ENCODE assay signal across 1 cellular context in the genomic region with DNA sequence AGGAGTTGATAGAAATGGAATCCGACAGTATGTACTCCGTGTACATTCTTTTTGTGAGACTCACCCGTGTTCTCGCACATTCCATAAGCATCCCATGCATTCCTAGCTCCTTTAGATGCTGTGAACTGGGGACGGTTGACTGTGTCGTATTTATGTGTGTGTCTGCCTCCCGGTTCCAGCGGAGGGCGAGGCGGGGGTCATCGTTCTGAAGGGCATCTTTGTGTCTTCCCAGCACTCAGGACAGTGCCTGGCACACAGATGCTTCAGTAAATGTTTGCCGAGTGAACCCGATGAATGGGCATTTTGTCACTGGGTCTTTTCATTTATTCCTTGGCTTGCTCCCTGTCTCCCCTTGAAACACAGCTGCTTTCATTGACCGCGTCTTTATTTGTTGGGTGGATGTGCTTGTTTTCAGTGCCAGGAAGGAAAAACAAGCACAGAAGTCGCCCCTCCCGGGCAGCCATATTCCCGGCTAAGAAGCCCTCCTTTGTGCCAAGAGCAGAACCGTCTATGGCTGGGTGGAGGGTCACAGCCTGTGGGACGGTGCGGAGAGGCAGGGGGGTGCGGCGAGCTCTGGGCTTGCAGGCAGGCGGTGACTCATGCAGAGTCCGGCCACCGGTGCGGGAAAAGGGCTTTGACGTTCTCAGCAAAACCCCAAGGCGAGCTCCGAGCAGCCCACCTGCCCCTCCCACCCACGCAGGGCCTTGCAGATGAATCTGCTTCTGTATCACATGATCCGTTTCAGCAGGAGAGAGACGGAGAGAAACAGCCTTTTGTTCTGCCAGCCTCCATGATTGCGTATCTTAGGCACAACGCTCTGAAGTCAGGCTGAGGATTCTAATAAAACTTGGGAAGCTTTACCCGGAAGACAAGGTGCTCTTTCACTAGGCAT.
TF ChIP-seq lines count a peak whose summit lies in the region.

No MANE protein-coding gene starts in this region.

TF ChIP-seq in HepG2, 621 proteins besides CTCF, POLR2A, EP300 and RAD21 (continued from another document and continues in another):
- TF ChIP-seq, protein P1, sequence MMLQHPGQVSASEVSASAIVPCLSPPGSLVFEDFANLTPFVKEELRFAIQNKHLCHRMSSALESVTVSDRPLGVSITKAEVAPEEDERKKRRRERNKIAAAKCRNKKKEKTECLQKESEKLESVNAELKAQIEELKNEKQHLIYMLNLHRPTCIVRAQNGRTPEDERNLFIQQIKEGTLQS (CRISPR knock-in tag; IDR thresholded peaks at IDR 0.05) = peak; percentile 73; the same call in 1 of the 2 replicates
- no peak for TF ChIP-seq ZNF33A (CRISPR knock-in tag; IDR thresholded peaks at IDR 0.05; ENCODE audit: borderline replicate concordance)
- no peak for TF ChIP-seq SIX4 (CRISPR knock-in tag; IDR thresholded peaks at IDR 0.05)
- TF ChIP-seq YY1 (IDR thresholded peaks at IDR 0.05; ENCODE audit: insufficient read depth, insufficient replicate concordance, low read depth, low read length) = peak; percentile 39
- TF ChIP-seq ZBTB10 (CRISPR knock-in tag; IDR thresholded peaks at IDR 0.05; ENCODE audit: borderline replicate concordance) = 0 out of 2 replicates have a peak, but pooled peaks have one; percentile 43
- peak; percentile 45; the same call in 1 of the 2 replicates for TF ChIP-seq ZBTB26 (CRISPR knock-in tag; IDR thresholded peaks at IDR 0.05; ENCODE audit: borderline replicate concordance)
- peak; percentile 50; the same call in 1 of the 2 replicates for TF ChIP-seq MYC (CRISPR knock-in tag; IDR thresholded peaks at IDR 0.05; ENCODE audit: borderline replicate concordance)
- TF ChIP-seq MNT (IDR thresholded peaks at IDR 0.05) = no peak
- no peak for TF ChIP-seq ZNF572 (CRISPR knock-in tag; IDR thresholded peaks at IDR 0.05)
- peak; percentile 95 for TF ChIP-seq FOSL2 (CRISPR knock-in tag; IDR thresholded peaks at IDR 0.05)
- peak; percentile 61; the same call in 1 of the 2 replicates for TF ChIP-seq THAP9 (CRISPR knock-in tag; IDR thresholded peaks at IDR 0.05; ENCODE audit: borderline replicate concordance)
- TF ChIP-seq KDM4B (CRISPR knock-in tag; IDR thresholded peaks at IDR 0.05) = peak; percentile 11; the same call in 1 of the 2 replicates
- TF ChIP-seq NRL (CRISPR knock-in tag; IDR thresholded peaks at IDR 0.05; ENCODE audit: borderline replicate concordance) = 0 out of 2 replicates have a peak, but pooled peaks have one; percentile 32
- TF ChIP-seq ZNF143 (CRISPR knock-in tag; IDR thresholded peaks at IDR 0.05) = peak; percentile 52; the same call in 1 of the 2 replicates
- TF ChIP-seq SRY (CRISPR knock-in tag; IDR thresholded peaks at IDR 0.05) = peak; percentile 20; the same call in 1 of the 2 replicates
- peak; percentile 60 for TF ChIP-seq MEIS2 (CRISPR knock-in tag; IDR thresholded peaks at IDR 0.05)
- TF ChIP-seq ASH2L (IDR thresholded peaks at IDR 0.05; ENCODE audit: insufficient read length, low read depth, low read length) = peak; percentile 28
- TF ChIP-seq ZNF747 (CRISPR knock-in tag; IDR thresholded peaks at IDR 0.05; ENCODE audit: borderline replicate concordance) = no peak
- TF ChIP-seq ZNF230 (CRISPR knock-in tag; IDR thresholded peaks at IDR 0.05) = no peak
- peak; percentile 58; the same call in 1 of the 2 replicates for TF ChIP-seq KMT2B (CRISPR knock-in tag; IDR thresholded peaks at IDR 0.05)
- TF ChIP-seq FOXM1 (CRISPR knock-in tag; IDR thresholded peaks at IDR 0.05) = no peak
- TF ChIP-seq XRCC5 (optimal IDR thresholded peaks at IDR 0.05; ENCODE audit: low read length) = peak; percentile 90
- peak; percentile 39; the same call in 1 of the 2 replicates for TF ChIP-seq MED1 (CRISPR knock-in tag; IDR thresholded peaks at IDR 0.05)
- peak; percentile 62 for TF ChIP-seq SAP130 (CRISPR knock-in tag; IDR thresholded peaks at IDR 0.05; ENCODE audit: low read depth)
- peak; percentile 69 for TF ChIP-seq HNRNPLL (IDR thresholded peaks at IDR 0.05; ENCODE audit: low read depth, low read length, poor library complexity, severe bottlenecking)
- peak; percentile 86 for TF ChIP-seq TEAD3 (CRISPR knock-in tag; optimal IDR thresholded peaks at IDR 0.05; ENCODE audit: borderline replicate concordance)
- TF ChIP-seq ZNF326 (CRISPR knock-in tag; IDR thresholded peaks at IDR 0.05; ENCODE audit: borderline replicate concordance) = no peak
- 0 out of 2 replicates have a peak, but pooled peaks have one; percentile 43 for TF ChIP-seq ZNF547 (CRISPR knock-in tag; IDR thresholded peaks at IDR 0.05)
- TF ChIP-seq RFXAP (CRISPR knock-in tag; IDR thresholded peaks at IDR 0.05; ENCODE audit: borderline replicate concordance) = peak; percentile 56; the same call in 1 of the 2 replicates
- TF ChIP-seq KDM2A (CRISPR knock-in tag; IDR thresholded peaks at IDR 0.05; ENCODE audit: borderline replicate concordance, low read depth) = peak; percentile 56; the same call in 1 of the 2 replicates
- TF ChIP-seq SOX13 (IDR thresholded peaks at IDR 0.05) = no peak
- TF ChIP-seq SOX13 (CRISPR knock-in tag; conservative IDR thresholded peaks at IDR 0.05 in 1 of 2, IDR thresholded peaks at IDR 0.05 in 1 of 2) = peak in 1 of 2 experiments; percentile 7; a peak in 1 of 4 replicates
- 0 out of 2 replicates have a peak, but pooled peaks have one; percentile 38 for TF ChIP-seq ZNF263 (CRISPR knock-in tag; IDR thresholded peaks at IDR 0.05)
- peak; percentile 23; the same call in 1 of the 2 replicates for TF ChIP-seq TFAP4 (IDR thresholded peaks at IDR 0.05; ENCODE audit: borderline replicate concordance, low read depth)
- peak; percentile 61 for TF ChIP-seq ARID5B (CRISPR knock-in tag; IDR thresholded peaks at IDR 0.05)
- no peak for TF ChIP-seq LCORL (IDR thresholded peaks at IDR 0.05)
- TF ChIP-seq LCORL (CRISPR knock-in tag; IDR thresholded peaks at IDR 0.05) = peak; percentile 70; the same call in 1 of the 2 replicates
